In the genomic region with DNA sequence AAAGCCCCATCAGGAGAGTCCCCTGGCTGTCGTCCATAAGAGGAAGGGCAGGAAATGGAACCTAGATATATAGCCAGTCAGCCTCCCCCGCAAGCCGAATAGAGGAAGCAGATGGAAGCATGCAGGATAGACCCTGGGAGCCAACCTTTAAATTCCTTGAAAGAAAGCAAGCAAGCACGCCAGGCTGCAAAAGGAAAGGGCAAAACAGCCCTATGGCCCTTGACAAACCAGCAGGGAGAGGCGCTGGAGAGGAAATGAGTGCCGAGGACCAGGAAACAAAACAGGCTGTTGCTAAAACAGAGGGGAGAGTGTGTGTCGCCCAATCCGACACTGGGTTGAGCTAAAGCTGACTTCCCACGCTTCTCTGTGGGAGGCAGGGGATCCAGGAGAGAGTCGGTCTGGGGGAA, we compare ENCODE assay signal across 9 cellular contexts.
DNase-seq lines count a peak whose midpoint lies in the region; ATAC-seq and TF ChIP-seq lines count a peak whose summit lies in the region.
"Had no signal": no experiment of that assay in that cellular context is flagged by ENCODE, and none has a peak within 500 bp of the region (broad histone marks: within the 10 kb centered on the region; RNA-seq: fewer than 3 reads in every experiment).

No MANE protein-coding gene starts in this region.

- DNase-seq in T-helper 2 cell treated with Interferon-gamma antibody and Interleukin-4, amounts not matched to agents 5 μg/mL and 100 μg/mL, for 36 hours (ENCODE audit: low spot score): no peak
- DNase-seq in T-helper 2 cell: no peak
- peak; percentile 35 for DNase-seq in brain microvascular endothelial cell
- peak in 1 of 2 donors; percentile 33 for DNase-seq in left lung
- DNase-seq in thyroid gland: peak; percentile 59 to 69
- no peak for DNase-seq in prostate gland (ENCODE audit: low spot score)
- DNase-seq in activated T-helper 1 cell treated with anti-CD3 and anti-CD28 coated beads, Interleukin-12 subunit alpha, Interleukin-12 subunit beta, Interleukin-2, Interleukin-4 antibody, amounts not matched to agents 30 ng/mL and 10 ng/mL and 1 ng/mL, durations not matched to agents 14 hours and 24 hours and 36 hours (ENCODE audit: low spot score): no peak
- DNase-seq in GM10248 (ENCODE audit: extremely low spot score): no peak

- in situ Hi-C loops in brain microvascular endothelial cell (cut with HindIII; ENCODE audit: low pct_ligation_motif_present, low sequenced_read_pairs): no loop called here

- peak overlapping the region; percentile 43 for H3K4me3 Mint-ChIP-seq in T-helper 2 cell treated with Interferon-gamma antibody and Interleukin-4, amounts not matched to agents 5 μg/mL and 100 μg/mL, for 36 hours
- no peak overlapping the region for H3K4me3 Mint-ChIP-seq in activated T-helper 1 cell treated with anti-CD3 and anti-CD28 coated beads, Interleukin-12 subunit alpha, Interleukin-12 subunit beta, Interleukin-2, Interleukin-4 antibody, amounts not matched to agents 30 ng/mL and 10 ng/mL and 1 ng/mL, durations not matched to agents 14 hours and 24 hours and 36 hours

- intact Hi-C loops in left lung (cut with DNase I) (no loop called here), thyroid gland (cut with DNase I) (no loop called here), prostate gland (cut with DNase I) (no loop called here)
- intact Hi-C loops in activated T-helper 1 cell treated with anti-CD3 and anti-CD28 coated beads, Interleukin-12 subunit alpha, Interleukin-12 subunit beta, Interleukin-2, Interleukin-4 antibody, amounts not matched to agents 30 ng/mL and 10 ng/mL and 1 ng/mL, durations not matched to agents 14 hours and 24 hours and 36 hours (cut with micrococcal nuclease): no loop called here

- TF ChIP-seq POLR2A in thyroid gland (IDR thresholded peaks at IDR 0.05) (no peak), prostate gland (IDR thresholded peaks at IDR 0.05) (no peak)

- POLR2A ChIA-PET in GM10248 (lab: Yijun Ruan, JAX): no interaction called here

- H3K27me3 ChIP-seq in brain microvascular endothelial cell (replicated peaks) (no peaks in the 10 kb centered on the region), left lung (no peaks in the 10 kb centered on the region), thyroid gland (no peaks in the 10 kb centered on the region), prostate gland (replicated peaks; ENCODE audit: insufficient read depth) (no peaks in the 10 kb centered on the region)
- H3K27me3 ChIP-seq: BLaER1 treated with 17β-estradiol and CSF1 and Interleukin-3, amounts not matched to agents 10 nM and 100 nM had no signal

- no peak overlapping the region for H3K27ac Mint-ChIP-seq in T-helper 2 cell treated with Interferon-gamma antibody and Interleukin-4, amounts not matched to agents 5 μg/mL and 100 μg/mL, for 36 hours
- H3K27ac Mint-ChIP-seq in activated T-helper 1 cell treated with anti-CD3 and anti-CD28 coated beads, Interleukin-12 subunit alpha, Interleukin-12 subunit beta, Interleukin-2, Interleukin-4 antibody, amounts not matched to agents 30 ng/mL and 10 ng/mL and 1 ng/mL, durations not matched to agents 14 hours and 24 hours and 36 hours: no peak overlapping the region

- H3K36me3 Mint-ChIP-seq in T-helper 2 cell treated with Interferon-gamma antibody and Interleukin-4, amounts not matched to agents 5 μg/mL and 100 μg/mL, for 36 hours (ENCODE audit: low read depth): no peaks in the 10 kb centered on the region
- H3K36me3 Mint-ChIP-seq in activated T-helper 1 cell treated with anti-CD3 and anti-CD28 coated beads, Interleukin-12 subunit alpha, Interleukin-12 subunit beta, Interleukin-2, Interleukin-4 antibody, amounts not matched to agents 30 ng/mL and 10 ng/mL and 1 ng/mL, durations not matched to agents 14 hours and 24 hours and 36 hours (ENCODE audit: low read depth): no peaks in the 10 kb centered on the region

- H3K4me3 ChIP-seq in brain microvascular endothelial cell (ENCODE audit: low read depth, low read length): peak overlapping the region; percentile 43
- H3K4me3 ChIP-seq in left lung: no peak overlapping the region
- peak overlapping the region in 1 of 3 donors; percentile 4 for H3K4me3 ChIP-seq in thyroid gland (replicated peaks in 1 of 3)
- no peak overlapping the region for H3K4me3 ChIP-seq in prostate gland
- H3K4me3 ChIP-seq: BLaER1 treated with 17β-estradiol and CSF1 and Interleukin-3, amounts not matched to agents 10 nM and 100 nM had no signal

- H3K9me3 ChIP-seq in left lung: no peaks in the 10 kb centered on the region
- H3K9me3 ChIP-seq in thyroid gland: no peaks in the 10 kb centered on the region
- H3K9me3 ChIP-seq in prostate gland: no peaks in the 10 kb centered on the region
- H3K9me3 ChIP-seq: BLaER1 treated with 17β-estradiol and CSF1 and Interleukin-3, amounts not matched to agents 10 nM and 100 nM had no signal

- WGBS in thyroid gland, 2 donors: 1 to 4% methylated on average over 10 of the region's 10 CpGs
- WGBS in prostate gland: 44% methylated on average over 10 of the region's 10 CpGs

- H3K4me1 ChIP-seq in left lung (peaks cover 0 to 11% of the 10 kb centered on the region in 2 donors), thyroid gland (peaks cover 4 to 8% of the 10 kb centered on the region in 2 donors), prostate gland (replicated peaks) (peaks cover 4% of the 10 kb centered on the region)

- no peaks in the 10 kb centered on the region for H3K9me3 Mint-ChIP-seq in T-helper 2 cell treated with Interferon-gamma antibody and Interleukin-4, amounts not matched to agents 5 μg/mL and 100 μg/mL, for 36 hours
- H3K9me3 Mint-ChIP-seq in activated T-helper 1 cell treated with anti-CD3 and anti-CD28 coated beads, Interleukin-12 subunit alpha, Interleukin-12 subunit beta, Interleukin-2, Interleukin-4 antibody, amounts not matched to agents 30 ng/mL and 10 ng/mL and 1 ng/mL, durations not matched to agents 14 hours and 24 hours and 36 hours: no peaks in the 10 kb centered on the region

- H3K27ac ChIP-seq in brain microvascular endothelial cell (no peak overlapping the region), left lung (no peak overlapping the region), thyroid gland (no peak overlapping the region), prostate gland (no peak overlapping the region)
- H3K27ac ChIP-seq: BLaER1 treated with 17β-estradiol and CSF1 and Interleukin-3, amounts not matched to agents 10 nM and 100 nM had no signal

- H3K36me3 ChIP-seq in brain microvascular endothelial cell (replicated peaks): no peaks in the 10 kb centered on the region
- no peaks in the 10 kb centered on the region for H3K36me3 ChIP-seq in left lung
- H3K36me3 ChIP-seq in thyroid gland: no peaks in the 10 kb centered on the region
- H3K36me3 ChIP-seq in prostate gland: no peaks in the 10 kb centered on the region
- H3K36me3 ChIP-seq: BLaER1 treated with 17β-estradiol and CSF1 and Interleukin-3, amounts not matched to agents 10 nM and 100 nM had no signal

- peaks cover 10% of the 10 kb centered on the region for H3K27me3 Mint-ChIP-seq in T-helper 2 cell treated with Interferon-gamma antibody and Interleukin-4, amounts not matched to agents 5 μg/mL and 100 μg/mL, for 36 hours (ENCODE audit: low read depth)
- peaks cover 7% of the 10 kb centered on the region for H3K27me3 Mint-ChIP-seq in activated T-helper 1 cell treated with anti-CD3 and anti-CD28 coated beads, Interleukin-12 subunit alpha, Interleukin-12 subunit beta, Interleukin-2, Interleukin-4 antibody, amounts not matched to agents 30 ng/mL and 10 ng/mL and 1 ng/mL, durations not matched to agents 14 hours and 24 hours and 36 hours (ENCODE audit: insufficient read depth)

- CTCF ChIA-PET in GM10248 (lab: Yijun Ruan, JAX): no interaction called here

- TF ChIP-seq CTCF in brain microvascular endothelial cell (IDR thresholded peaks at IDR 0.05; ENCODE audit: low read depth, low read length, missing control alignments) (no peak), left lung (IDR thresholded peaks at IDR 0.05) (no peak), thyroid gland (IDR thresholded peaks at IDR 0.05) (no peak), prostate gland (IDR thresholded peaks at IDR 0.05) (no peak), GM10248 (IDR thresholded peaks at IDR 0.05; ENCODE audit: control extremely low read depth, extremely low read depth, low read depth, missing control alignments) (no peak)

- ATAC-seq in left lung: peak; percentile 92

- H3K4me1 Mint-ChIP-seq in T-helper 2 cell treated with Interferon-gamma antibody and Interleukin-4, amounts not matched to agents 5 μg/mL and 100 μg/mL, for 36 hours (ENCODE audit: low read depth): peaks cover 10% of the 10 kb centered on the region
- no peaks in the 10 kb centered on the region for H3K4me1 Mint-ChIP-seq in activated T-helper 1 cell treated with anti-CD3 and anti-CD28 coated beads, Interleukin-12 subunit alpha, Interleukin-12 subunit beta, Interleukin-2, Interleukin-4 antibody, amounts not matched to agents 30 ng/mL and 10 ng/mL and 1 ng/mL, durations not matched to agents 14 hours and 24 hours and 36 hours (ENCODE audit: low read depth)

Comparison
In these comparisons a context has a peak if more than half of its experiments do, and no peak if none do; other contexts are left out.
1. DNase-seq: peak in brain microvascular endothelial cell (single experiment) and thyroid gland (2 of 2); none in T-helper 2 cell treated with Interferon-gamma antibody and Interleukin-4, amounts not matched to agents 5 μg/mL and 100 μg/mL, for 36 hours (single experiment), T-helper 2 cell (0 of 5), prostate gland (single experiment), activated T-helper 1 cell treated with anti-CD3 and anti-CD28 coated beads, Interleukin-12 subunit alpha, Interleukin-12 subunit beta, Interleukin-2, Interleukin-4 antibody, amounts not matched to agents 30 ng/mL and 10 ng/mL and 1 ng/mL, durations not matched to agents 14 hours and 24 hours and 36 hours (single experiment) and GM10248 (single experiment).